In the genomic region with DNA sequence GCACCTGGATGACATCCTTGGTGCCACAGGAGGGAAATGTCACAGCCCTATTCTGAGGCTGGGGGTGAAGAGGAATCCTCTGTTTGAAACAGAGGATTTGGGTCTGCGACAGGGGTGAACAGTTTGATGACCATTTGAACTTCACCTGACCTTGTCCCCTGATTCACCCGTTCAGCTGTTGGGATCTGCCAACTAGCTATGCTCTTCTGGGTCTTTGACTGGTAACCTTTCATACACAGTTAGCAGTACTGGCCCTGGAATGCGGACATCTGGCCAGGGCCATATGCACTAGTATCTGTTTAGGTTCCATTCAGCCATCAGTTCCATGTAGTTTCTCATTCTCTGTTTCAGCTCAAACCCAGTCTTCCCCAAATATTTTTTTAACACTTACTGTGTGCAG, we compare ENCODE assay signal across 16 cellular contexts. TPM values are rescaled to one million over a fixed set of nuclear protein-coding genes. Genes with fewer than 3 reads are reported as not detected.
DNase-seq lines count a peak whose midpoint lies in the region; ATAC-seq, FAIRE-seq and TF ChIP-seq lines count a peak whose summit lies in the region.
"Had no signal": no experiment of that assay in that cellular context is flagged by ENCODE, and none has a peak within 500 bp of the region (broad histone marks: within the 10 kb centered on the region; RNA-seq: fewer than 3 reads in every experiment).

No MANE protein-coding gene starts in this region.

- no peak overlapping the region for H3K27ac Mint-ChIP-seq in astrocyte (ENCODE audit: unreplicated experiment)
- H3K27ac Mint-ChIP-seq: activated naive CD8-positive, alpha-beta T cell had no signal

- no peak for TF ChIP-seq CTCF in astrocyte (IDR thresholded peaks at IDR 0.05; ENCODE audit: insufficient read depth, low read depth, low read length)
- TF ChIP-seq CTCF in suprapubic skin (IDR thresholded peaks at IDR 0.05) = no peak
- TF ChIP-seq CTCF in GM13977 (IDR thresholded peaks at IDR 0.05; ENCODE audit: extremely low read depth, insufficient read depth, missing control alignments) = no peak

- H2BK12ac ChIP-seq in mesenchymal stem cell (ENCODE audit: low read length in 2 of 2) = peak overlapping the region in 1 of 2 experiments; percentile 47

- H3K27me3 Mint-ChIP-seq in astrocyte (ENCODE audit: low read depth, unreplicated experiment) = no peaks in the 10 kb centered on the region
- H3K27me3 Mint-ChIP-seq: activated naive CD8-positive, alpha-beta T cell; CD4-positive, CD25-positive, alpha-beta regulatory T cell had no signal

- no peak for TF ChIP-seq POLR2A in suprapubic skin (IDR thresholded peaks at IDR 0.05)

- H3K4me1 Mint-ChIP-seq in astrocyte (ENCODE audit: low read depth, unreplicated experiment) = peaks cover 50% of the 10 kb centered on the region

- H3K36me3 ChIP-seq in astrocyte (ENCODE audit: insufficient read depth, low read length) = peaks cover under 1% of the 10 kb centered on the region
- H3K36me3 ChIP-seq in mesenchymal stem cell (ENCODE audit: control insufficient read depth in 1 of 2, insufficient read depth in 2 of 2, low read depth in 1 of 2, low read length in 2 of 2) = peaks cover 32 to 52% of the 10 kb centered on the region in 2 experiments
- peaks cover 15% of the 10 kb centered on the region for H3K36me3 ChIP-seq in suprapubic skin

- H3K4me2 ChIP-seq in astrocyte (ENCODE audit: low read length) = no peak overlapping the region
- H3K4me2 ChIP-seq in mesenchymal stem cell (ENCODE audit: low read length, poor library complexity, severe bottlenecking) = no peak overlapping the region

- H4K20me1 ChIP-seq in astrocyte (ENCODE audit: insufficient read depth, low read length) = peaks cover 3% of the 10 kb centered on the region

- peak overlapping the region; percentile 42 to 57 for H3K4ac ChIP-seq in mesenchymal stem cell (ENCODE audit: low read depth in 1 of 2, low read length in 2 of 2)

- no peak for FAIRE-seq in astrocyte (lab: Jason Lieb, UNC)
- FAIRE-seq: small intestine had no signal

- no peak overlapping the region for H2BK5ac ChIP-seq in mesenchymal stem cell (ENCODE audit: low read depth, low read length, poor library complexity, severe bottlenecking)

- H3K4me3 ChIP-seq in astrocyte (ENCODE audit: insufficient read depth, low read depth, low read length) (no peak overlapping the region), mesenchymal stem cell (ENCODE audit: insufficient read depth in 1 of 2, low read depth in 1 of 2, low read length in 2 of 2) (no peak overlapping the region), suprapubic skin (no peak overlapping the region)
- H3K4me3 ChIP-seq: left lung had no signal

- 87% methylated on average over 3 of the region's 3 CpGs for WGBS in mesenchymal stem cell
- 95% methylated on average over 1 of the region's 3 CpGs for WGBS in suprapubic skin

- peak overlapping the region; percentile 73 for H2BK15ac ChIP-seq in mesenchymal stem cell (ENCODE audit: low read depth, poor library complexity, severe bottlenecking)

- H4K8ac ChIP-seq in mesenchymal stem cell (ENCODE audit: low read length) = no peak overlapping the region

- H3K9ac ChIP-seq in astrocyte (ENCODE audit: low read length) = peak overlapping the region; percentile 10
- H3K9ac ChIP-seq in mesenchymal stem cell (ENCODE audit: low read length) = peak overlapping the region; percentile 78

- H3K9me3 ChIP-seq in astrocyte (ENCODE audit: insufficient read depth, low read depth, low read length) (no peaks in the 10 kb centered on the region), mesenchymal stem cell (ENCODE audit: control insufficient read depth, low read length) (no peaks in the 10 kb centered on the region), suprapubic skin (no peaks in the 10 kb centered on the region)
- H3K9me3 ChIP-seq: left lung had no signal

- H2AFZ ChIP-seq in astrocyte (ENCODE audit: low read depth, low read length) = no peak overlapping the region
- no peak overlapping the region for H2AFZ ChIP-seq in mesenchymal stem cell (ENCODE audit: low read depth, low read length)

- ATAC-seq in HG03460 (IDR thresholded peaks at IDR 0.05; ENCODE audit: unreplicated experiment) = no peak
- ATAC-seq: left lung had no signal

- H3K18ac ChIP-seq in mesenchymal stem cell (ENCODE audit: low read depth in 1 of 2, low read length in 2 of 2) = peak overlapping the region; percentile 59 to 69

- no peak overlapping the region for H3K27ac ChIP-seq in astrocyte (ENCODE audit: low read depth, low read length)
- no peak overlapping the region for H3K27ac ChIP-seq in mesenchymal stem cell (ENCODE audit: low read length, poor library complexity, severe bottlenecking)
- peak overlapping the region; percentile 87 for H3K27ac ChIP-seq in suprapubic skin

- no peak overlapping the region for H3K4me3 Mint-ChIP-seq in astrocyte (ENCODE audit: unreplicated experiment)
- H3K4me3 Mint-ChIP-seq: activated naive CD8-positive, alpha-beta T cell; CD4-positive, CD25-positive, alpha-beta regulatory T cell; HFFc6 had no signal

- H3K79me1 ChIP-seq in mesenchymal stem cell (replicated peaks; ENCODE audit: low read length, poor library complexity, severe bottlenecking) = peaks cover 48% of the 10 kb centered on the region

- H3K4me1 ChIP-seq in astrocyte (ENCODE audit: insufficient read depth, low read length) (peaks cover 46% of the 10 kb centered on the region), mesenchymal stem cell (ENCODE audit: control insufficient read depth, insufficient read depth, low read depth, low read length) (peaks cover 44% of the 10 kb centered on the region), suprapubic skin (peaks cover 71% of the 10 kb centered on the region)

- H3K79me2 ChIP-seq in astrocyte (ENCODE audit: insufficient read depth, low read length) = peaks cover 12% of the 10 kb centered on the region

- no peak for TF ChIP-seq EP300 in suprapubic skin (IDR thresholded peaks at IDR 0.05)

- in situ Hi-C loops in GM13977 (cut with MboI; ENCODE audit: low pct_unique_long_range_greater_than_20kb, low sequenced_read_pairs, unreplicated experiment) = no loop called here

- H3K27me3 ChIP-seq in astrocyte (ENCODE audit: insufficient read depth, low read length) (no peaks in the 10 kb centered on the region), mesenchymal stem cell (ENCODE audit: control insufficient read depth in 1 of 2, insufficient read depth in 1 of 2, low read length in 2 of 2) (no peaks in the 10 kb centered on the region), suprapubic skin (no peaks in the 10 kb centered on the region)
- H3K27me3 ChIP-seq: left lung had no signal

- peak overlapping the region; percentile 68 for H4K91ac ChIP-seq in mesenchymal stem cell (ENCODE audit: low read length)

- H2AK5ac ChIP-seq in mesenchymal stem cell (ENCODE audit: low read length, severe bottlenecking) = peak overlapping the region; percentile 68

- H2BK120ac ChIP-seq in mesenchymal stem cell (ENCODE audit: low read depth, low read length) = no peak overlapping the region

- no peak overlapping the region for H3K14ac ChIP-seq in mesenchymal stem cell (ENCODE audit: low read length in 2 of 2)

- no peaks in the 10 kb centered on the region for H3K9me3 Mint-ChIP-seq in astrocyte (ENCODE audit: unreplicated experiment)
- H3K9me3 Mint-ChIP-seq: CD4-positive, CD25-positive, alpha-beta regulatory T cell; HFFc6 had no signal

- H3K23ac ChIP-seq in mesenchymal stem cell (ENCODE audit: low read length in 2 of 2) = no peak overlapping the region

- DNase-seq in NCI-H524 treated with DMSO at 0.1 percent for 48 hours (lab: John Stamatoyannopoulos, UW) = peak; percentile 27
- DNase-seq in astrocyte (ENCODE audit: low read depth) = no peak
- no peak for DNase-seq in mesenchymal stem cell
- DNase-seq in suprapubic skin (ENCODE audit: low spot score in 2 of 2) = no peak
- DNase-seq in GM13977 (ENCODE audit: low spot score) = no peak
- no peak for DNase-seq in cerebellum (ENCODE audit: low spot score)
- DNase-seq in RKO (ENCODE audit: low spot score) = no peak
- DNase-seq: erythroblast, HFFc6, hippocampal formation, left lung, NCI-H2029 treated with DMSO at 0.1 percent for 48 hours had no signal

- peaks cover 14% of the 10 kb centered on the region for H3K36me3 Mint-ChIP-seq in astrocyte (ENCODE audit: low read depth, unreplicated experiment)

RNA-seq across cellular contexts. Expression of a gene that starts 47.2 kb away (rescaled TPM):
- total RNA-seq in astrocyte (13.1 and 16.4 TPM in 2 replicates), suprapubic skin (10 to 100 TPM; 44.1 to 65.1 (median 48.3) TPM), cerebellum (11.2 TPM)
- polyA plus RNA-seq in mesenchymal stem cell (2013, experiment 1 of 2) = 9.8 TPM
- 9.3 TPM for polyA plus RNA-seq in mesenchymal stem cell (2013, experiment 2 of 2)
